In the genomic region with DNA sequence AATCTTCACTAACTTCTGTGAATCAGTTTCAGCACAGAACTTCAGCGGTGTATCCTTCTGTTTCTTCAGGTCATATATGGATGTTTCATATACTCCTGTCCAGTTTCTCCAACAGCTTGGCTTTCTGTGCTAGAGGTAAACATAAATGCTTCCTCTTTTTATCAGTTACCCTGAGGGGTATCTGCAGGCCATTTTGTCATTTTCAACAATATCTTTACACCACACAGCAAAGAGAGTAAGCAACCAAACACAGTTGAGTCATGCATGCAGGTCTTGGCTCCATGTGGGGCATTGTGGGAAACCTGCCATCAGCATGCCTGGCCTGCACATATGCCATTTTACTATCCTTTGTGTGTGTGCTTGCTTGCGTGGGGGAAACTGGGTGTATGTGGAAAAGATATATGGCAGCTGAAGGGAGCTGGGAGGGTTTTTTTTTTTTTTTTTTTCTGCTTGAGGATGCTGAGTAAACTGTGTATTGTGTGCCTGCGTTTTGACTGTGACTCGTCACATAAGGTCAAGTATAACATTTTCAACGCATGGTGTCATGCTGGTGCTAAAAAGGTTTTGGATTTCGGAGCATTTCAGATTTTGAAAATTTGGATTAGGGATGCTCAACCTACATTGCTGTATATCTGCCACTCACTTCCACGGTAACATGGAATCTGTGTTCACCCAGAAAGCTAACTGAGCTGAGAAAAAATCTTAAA, we compare ENCODE assay signal across 19 cellular contexts.
"Had no signal": no experiment of that assay in that cellular context is flagged by ENCODE, and none has a peak within 500 bp of the region (broad histone marks: within the 10 kb centered on the region; RNA-seq: fewer than 3 reads in every experiment).

No MANE protein-coding gene starts in this region.

- ATAC-seq: activated CD4-positive, alpha-beta T cell treated with anti-CD3 and anti-CD28 coated beads for 36 hours; body of pancreas; left lung; stimulated activated naive CD8-positive, alpha-beta T cell treated with anti-CD3 and anti-CD28 coated beads, Interleukin-15, Interleukin-2, amounts not matched to agents 100 U/mL and 50 U/mL, for 24 hours; WTC11 had no signal

- H3K9me3 ChIP-seq: body of pancreas, colonic mucosa, uterus had no signal

- DNase-seq: activated CD4-positive, alpha-beta memory T cell treated with anti-CD3 and anti-CD28 coated beads, Interleukin-2, amount 10 ng/mL, durations not matched to agents 7 days and 5 days; activated CD4-positive, alpha-beta T cell treated with anti-CD3 and anti-CD28 coated beads for 36 hours; activated naive CD4-positive, alpha-beta T cell treated with anti-CD3 and anti-CD28 coated beads for 36 hours; activated T-cell treated with anti-CD3 and anti-CD28 coated beads, Interleukin-2, amount 50 U/mL, for 1 hour; body of pancreas; colonic mucosa; erythroblast; head of caudate nucleus; left lung; retina; stimulated activated CD4-positive, alpha-beta T cell treated with anti-CD3 and anti-CD28 coated beads, Interleukin-2, amount 100 ng/mL, for 24 hours; stimulated activated naive CD8-positive, alpha-beta T cell treated with anti-CD3 and anti-CD28 coated beads, Interleukin-15, Interleukin-2, amounts not matched to agents 100 U/mL and 50 U/mL, for 24 hours; substantia nigra; tibial artery; uterus had no signal

- H3K4me1 Mint-ChIP-seq: activated CD4-positive, alpha-beta memory T cell treated with anti-CD3 and anti-CD28 coated beads, Interleukin-2, amount 10 ng/mL, durations not matched to agents 7 days and 5 days; activated CD4-positive, alpha-beta T cell treated with anti-CD3 and anti-CD28 coated beads for 36 hours; central memory CD8-positive, alpha-beta T cell; WTC11 had no signal

- H3K4me1 ChIP-seq: body of pancreas, colonic mucosa, left lung, tibial artery, uterus had no signal

- H3K27ac ChIP-seq: body of pancreas, colonic mucosa, left lung, tibial artery, uterus had no signal

- H3K27ac Mint-ChIP-seq: activated CD4-positive, alpha-beta memory T cell treated with anti-CD3 and anti-CD28 coated beads, Interleukin-2, amount 10 ng/mL, durations not matched to agents 7 days and 5 days; activated CD4-positive, alpha-beta T cell treated with anti-CD3 and anti-CD28 coated beads for 36 hours; activated naive CD4-positive, alpha-beta T cell treated with anti-CD3 and anti-CD28 coated beads for 36 hours; WTC11 had no signal

- H3K36me3 ChIP-seq: colonic mucosa, left lung, tibial artery, uterus had no signal

- H3K4me3 ChIP-seq: body of pancreas, colonic mucosa, left lung, tibial artery, uterus had no signal

- H3K4me3 Mint-ChIP-seq: activated CD4-positive, alpha-beta memory T cell treated with anti-CD3 and anti-CD28 coated beads, Interleukin-2, amount 10 ng/mL, durations not matched to agents 7 days and 5 days; activated CD4-positive, alpha-beta T cell treated with anti-CD3 and anti-CD28 coated beads for 36 hours; activated naive CD4-positive, alpha-beta T cell treated with anti-CD3 and anti-CD28 coated beads for 36 hours; central memory CD8-positive, alpha-beta T cell; neural crest cell; WTC11 had no signal

- FAIRE-seq: frontal cortex had no signal

- H3K27me3 ChIP-seq: body of pancreas, colonic mucosa, left lung, tibial artery, uterus had no signal

- H3K9me3 Mint-ChIP-seq: activated CD4-positive, alpha-beta memory T cell treated with anti-CD3 and anti-CD28 coated beads, Interleukin-2, amount 10 ng/mL, durations not matched to agents 7 days and 5 days had no signal
